17 cellular contexts compared by ENCODE assay signal in the genomic region with DNA sequence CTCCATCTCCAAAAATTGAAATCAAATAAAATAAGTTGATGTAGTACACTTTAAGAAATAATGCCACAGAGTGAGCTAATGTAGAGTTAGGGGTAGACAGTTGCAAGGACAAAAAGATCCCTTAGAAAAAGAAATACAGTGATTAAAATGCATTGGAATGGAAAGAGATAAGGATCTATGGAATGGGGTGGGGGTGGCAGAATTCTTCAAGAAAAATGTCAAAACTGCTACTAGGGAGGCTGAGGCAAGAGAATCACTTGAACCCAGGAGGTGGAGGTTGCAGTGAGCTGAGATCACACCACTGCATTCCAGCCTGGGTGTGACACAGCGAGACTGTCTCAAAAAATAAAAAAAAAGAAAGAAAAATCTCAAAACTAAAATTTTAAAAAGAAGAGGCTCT. TPM values are rescaled to one million over a fixed set of nuclear protein-coding genes. Genes with fewer than 3 reads are reported as not detected.
DNase-seq lines count a peak whose midpoint lies in the region; ATAC-seq and TF ChIP-seq lines count a peak whose summit lies in the region.
"Had no signal": no experiment of that assay in that cellular context is flagged by ENCODE, and none has a peak within 500 bp of the region (broad histone marks: within the 10 kb centered on the region; RNA-seq: fewer than 3 reads in every experiment).

No MANE protein-coding gene starts in this region.

- H3K9me3 ChIP-seq in SJSA1 (replicated peaks) (no peaks in the 10 kb centered on the region), trophoblast cell (ENCODE audit: insufficient read depth, low read depth, low read length) (no peaks in the 10 kb centered on the region)
- H3K9me3 ChIP-seq: HAP-1 had no signal

- peak overlapping the region; percentile 83 for H3K27ac ChIP-seq in SJSA1
- peak overlapping the region; percentile 10 for H3K27ac ChIP-seq in cingulate gyrus (ENCODE audit: low read depth, low read length)
- no peak overlapping the region for H3K27ac ChIP-seq in trophoblast cell (ENCODE audit: low read depth, low read length)

- H4K8ac ChIP-seq in trophoblast cell (ENCODE audit: low read depth, low read length), result no peak overlapping the region

- no peak overlapping the region for H3K4ac ChIP-seq in trophoblast cell (ENCODE audit: low read depth, low read length)

- no peak overlapping the region for H4K12ac ChIP-seq in trophoblast cell (ENCODE audit: low read depth, low read length)

- H2AFZ ChIP-seq in trophoblast cell (ENCODE audit: insufficient read depth, low read length, poor library complexity), result no peak overlapping the region

- H3K14ac ChIP-seq in trophoblast cell (ENCODE audit: low read length), result no peak overlapping the region

- DNase-seq in EH (ENCODE audit: low read depth) (peak; percentile 78), SJSA1 (ENCODE audit: low read depth in 1 of 2, low spot score in 2 of 2) (peak in 1 of 2 experiments; percentile 62), trophoblast cell (peak; percentile 66 to 82), retina (no peak), GM13976 (ENCODE audit: low spot score) (no peak)
- DNase-seq: ACHN; Calu3; CD4-positive, CD25-positive, alpha-beta regulatory T cell; DMS 273 treated with DMSO at 0.1 percent for 48 hours had no signal

- H3K4me2 ChIP-seq in trophoblast cell (ENCODE audit: low read length), result no peak overlapping the region

- H2BK5ac ChIP-seq in trophoblast cell (ENCODE audit: low read depth, low read length, poor library complexity), result no peak overlapping the region

- H2BK120ac ChIP-seq in trophoblast cell (ENCODE audit: insufficient read depth, low read length, poor library complexity), result no peak overlapping the region

- H3K23ac ChIP-seq in trophoblast cell (ENCODE audit: low read length), result no peak overlapping the region

- no peak overlapping the region for H2BK12ac ChIP-seq in trophoblast cell (ENCODE audit: low read length)

- no peak overlapping the region for H3K18ac ChIP-seq in trophoblast cell (ENCODE audit: low read length)

- H3K4me3 ChIP-seq in SJSA1 (no peak overlapping the region), trophoblast cell (ENCODE audit: low read depth, low read length) (no peak overlapping the region)
- H3K4me3 ChIP-seq: BLaER1 treated with 17β-estradiol and CSF1 and Interleukin-3, amounts not matched to agents 10 nM and 100 nM; HAP-1 had no signal

- TF ChIP-seq CTCF in GM13976 (IDR thresholded peaks at IDR 0.05; ENCODE audit: borderline replicate concordance, control extremely low read depth, extremely low read depth, insufficient read depth, missing control alignments), result no peak

- H3K4me1 ChIP-seq in SJSA1 (replicated peaks) (peaks cover 40% of the 10 kb centered on the region), trophoblast cell (ENCODE audit: control insufficient read depth in 1 of 2, insufficient read depth in 2 of 2, low read length in 2 of 2) (peaks cover 3 to 4% of the 10 kb centered on the region in 2 experiments)
- H3K4me1 ChIP-seq: HAP-1 had no signal

- peaks cover 2% of the 10 kb centered on the region for H3K79me1 ChIP-seq in trophoblast cell (ENCODE audit: low read length)

- no peak overlapping the region for H3K9ac ChIP-seq in trophoblast cell (ENCODE audit: low read length)
- H3K9ac ChIP-seq: BLaER1 treated with 17β-estradiol and CSF1 and Interleukin-3, amounts not matched to agents 10 nM and 100 nM had no signal

- H2AK5ac ChIP-seq in trophoblast cell (ENCODE audit: low read length), result no peak overlapping the region

- no CpG with 5 or more reads among the region's 1 CpG for WGBS in trophoblast cell (ENCODE audit: extremely low coverage, insufficient coverage, insufficient read length)

- H4K91ac ChIP-seq in trophoblast cell (ENCODE audit: low read depth, low read length), result no peak overlapping the region

- no peak for ATAC-seq in GM19455 (IDR thresholded peaks at IDR 0.05; ENCODE audit: unreplicated experiment)

- H3K36me3 ChIP-seq in SJSA1, result 0 out of 2 replicates have a peak, but pooled peaks cover 2% of the 10 kb centered on the region
- no peaks in the 10 kb centered on the region for H3K36me3 ChIP-seq in trophoblast cell (ENCODE audit: control insufficient read depth in 1 of 2, insufficient read depth in 2 of 2, low read length in 2 of 2)
- H3K36me3 ChIP-seq: HAP-1 had no signal

- H3K79me2 ChIP-seq in trophoblast cell (ENCODE audit: control insufficient read depth, insufficient read depth, low read length, poor library complexity), result no peaks in the 10 kb centered on the region

- H3K27me3 ChIP-seq in SJSA1 (replicated peaks) (no peaks in the 10 kb centered on the region), trophoblast cell (ENCODE audit: insufficient read depth, low read length) (no peaks in the 10 kb centered on the region)
- H3K27me3 ChIP-seq: BLaER1 treated with 17β-estradiol and CSF1 and Interleukin-3, amounts not matched to agents 10 nM and 100 nM had no signal

- in situ Hi-C loops in GM13976 (cut with MboI; ENCODE audit: low sequenced_read_pairs, unreplicated experiment), result no loop called here

RNA-seq across cellular contexts. Expression of a gene that starts 6.5 kb away (rescaled TPM):
- 18.2 and 32.4 TPM in 2 replicates for total RNA-seq in SJSA1 (2014; rRNA removed; shearing (Covaris generic))
- polyA plus RNA-seq in trophoblast cell (2013), result 13.8 and 15.0 TPM in 2 replicates
- total RNA-seq: Calu3; CD4-positive, CD25-positive, alpha-beta regulatory T cell; H1; HT1080 had no signal
- polyA plus RNA-seq: CD4-positive, CD25-positive, alpha-beta regulatory T cell; H1 had no signal

RNA-seq across cellular contexts. Expression of a gene that starts 13.4 kb away (rescaled TPM):
- total RNA-seq in SJSA1 (2014; rRNA removed; shearing (Covaris generic)), result 0.63 and 1.1 TPM in 2 replicates
- polyA plus RNA-seq in trophoblast cell (2013), result 2.4 and 2.7 TPM in 2 replicates
- total RNA-seq: Calu3; CD4-positive, CD25-positive, alpha-beta regulatory T cell; H1; HT1080 had no signal
- polyA plus RNA-seq: CD4-positive, CD25-positive, alpha-beta regulatory T cell; H1 had no signal

RNA-seq across cellular contexts. Expression of a gene that starts 35.4 kb away (rescaled TPM):
- total RNA-seq in SJSA1 (2014; rRNA removed; shearing (Covaris generic)), result not detected in 2 replicates
- 13.7 and 14.4 TPM in 2 replicates for polyA plus RNA-seq in trophoblast cell (2013)
- total RNA-seq: A172, Daoy, HT1080 had no signal

RNA-seq across cellular contexts. Expression of a gene that starts 47.3 kb away (rescaled TPM):
- 38.0 and 43.7 TPM in 2 replicates for total RNA-seq in SJSA1 (2014; rRNA removed; shearing (Covaris generic))
- polyA plus RNA-seq in trophoblast cell (2013), result 84.3 and 86.6 TPM in 2 replicates

Comparison
In these comparisons a context has a peak if more than half of its experiments do, and no peak if none do; other contexts are left out.
1. DNase-seq: peak in EH (single experiment) and trophoblast cell (2 of 2); none in retina (single experiment) and GM13976 (single experiment).